Comparison of ENCODE assay signal across 18 cellular contexts in the genomic region with DNA sequence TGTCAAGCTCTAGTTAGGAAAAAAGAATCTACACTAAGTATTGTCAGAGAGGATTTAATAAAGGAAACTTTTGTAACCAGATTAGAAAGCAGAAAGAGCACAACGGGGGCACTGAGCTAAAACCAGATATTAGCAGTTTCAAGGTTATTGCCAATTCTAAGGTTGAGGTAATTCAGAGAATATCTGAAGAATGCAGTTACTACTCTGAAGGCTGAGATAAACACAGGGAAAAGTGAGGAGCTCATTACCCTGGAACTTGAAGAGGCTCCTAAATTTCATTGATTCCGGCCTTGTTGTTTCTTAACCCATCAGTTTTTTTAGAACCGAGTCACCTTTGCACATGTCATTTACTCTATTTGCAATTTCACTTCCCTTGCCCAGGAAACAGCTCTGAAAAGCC.
"Had no signal": no experiment of that assay in that cellular context is flagged by ENCODE, and none has a peak within 500 bp of the region (broad histone marks: within the 10 kb centered on the region; RNA-seq: fewer than 3 reads in every experiment).

No MANE protein-coding gene starts in this region.

- H3K79me2 ChIP-seq: hepatocyte had no signal

- H3K4me2 ChIP-seq: hepatocyte had no signal

- H3K27ac ChIP-seq: ascending aorta, coronary artery, epithelial cell of prostate, hepatocyte, lower lobe of right lung, neutrophil, transverse colon, VCaP had no signal

- H3K36me3 ChIP-seq: ascending aorta, lower lobe of right lung, neutrophil, transverse colon had no signal

- H3K4me3 ChIP-seq: ascending aorta, coronary artery, hepatocyte, lower lobe of right lung, mucosa of descending colon, transverse colon had no signal

- H3K9me3 ChIP-seq: ascending aorta, lower lobe of right lung, mucosa of descending colon, neutrophil, transverse colon had no signal

- H3K27me3 ChIP-seq: ascending aorta, hepatocyte, neutrophil, transverse colon had no signal

- H2AFZ ChIP-seq: hepatocyte had no signal

- H3K4me1 ChIP-seq: ascending aorta, lower lobe of right lung had no signal

- DNase-seq: activated CD4-positive, alpha-beta memory T cell treated with anti-CD3 and anti-CD28 coated beads, Interleukin-2, amount 10 ng/mL, durations not matched to agents 7 days and 5 days; activated naive CD8-positive, alpha-beta T cell treated with anti-CD3 and anti-CD28 coated beads, Interleukin-2, amount 10 ng/mL, durations not matched to agents 7 days and 5 days; activated T-cell treated with anti-CD3 and anti-CD28 coated beads, Interleukin-2, amount 50 U/mL, for 72 hours; caudate nucleus; effector CD8-positive, alpha-beta T cell; lower lobe of right lung; mucosa of descending colon; naive thymus-derived CD8-positive, alpha-beta T cell; stimulated activated naive CD4-positive, alpha-beta T cell; substantia nigra; transverse colon had no signal

- ATAC-seq: activated T-cell treated with anti-CD3 and anti-CD28 coated beads, Interleukin-2, amount 50 U/mL, for 72 hours; lower lobe of right lung; mucosa of descending colon; naive thymus-derived CD8-positive, alpha-beta T cell; sciatic nerve had no signal
